Comparison of ENCODE assay signal across 28 cellular contexts in the genomic region with DNA sequence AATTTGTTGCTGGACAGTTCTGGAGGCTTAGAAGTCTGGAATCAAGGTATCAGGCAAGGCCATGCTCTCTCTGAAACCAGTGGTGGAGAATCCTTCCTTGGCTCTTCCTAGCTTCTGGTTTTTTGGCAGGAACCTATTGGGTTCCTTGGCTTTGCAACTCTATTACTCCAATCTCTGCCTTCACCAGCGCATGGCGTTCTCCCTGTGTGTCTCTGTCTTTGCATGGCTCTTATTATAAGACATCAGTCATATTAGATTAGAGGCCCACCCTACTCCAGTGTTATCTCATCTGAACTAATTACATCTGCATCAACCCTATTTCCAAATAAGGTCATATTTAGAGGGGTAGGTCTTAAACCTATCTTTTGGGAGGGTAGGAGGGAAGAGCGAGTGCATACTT.
"Had no signal": no experiment of that assay in that cellular context is flagged by ENCODE, and none has a peak within 500 bp of the region (broad histone marks: within the 10 kb centered on the region; RNA-seq: fewer than 3 reads in every experiment).

No MANE protein-coding gene starts in this region.

- ATAC-seq: natural killer cell; psoas muscle; right cardiac atrium; right lobe of liver; stimulated activated effector memory CD8-positive, alpha-beta T cell treated with anti-CD3 and anti-CD28 coated beads, Interleukin-12 subunit alpha, Interleukin-12 subunit beta, amount 100 ng/mL, for 72 hours; stimulated activated naive B cell treated with anti-CD40 and anti-IgM and Interleukin-4, amounts not matched to agents 10 μg/mL and 1 μg/mL and 100 μg/mL, for 72 hours; upper lobe of right lung had no signal

- DNase-seq: natural killer cell; occipital lobe; ovary; posterior cingulate gyrus; psoas muscle; right cardiac atrium; right lobe of liver; sigmoid colon; small intestine; stimulated activated CD4-positive, alpha-beta T cell treated with anti-CD3 and anti-CD28 coated beads, Interleukin-15, amount 100 ng/mL, for 24 hours; stimulated activated CD4-positive, alpha-beta T cell treated with anti-CD3 and anti-CD28 coated beads, Interleukin-2, amount 100 ng/mL, for 24 hours; stimulated activated CD4-positive, alpha-beta T cell treated with anti-CD3 and anti-CD28 coated beads, Interleukin-2, amount 100 ng/mL, for 48 hours; stimulated activated CD4-positive, alpha-beta T cell treated with anti-CD3 and anti-CD28 coated beads, Interleukin-4, amount 100 ng/mL, for 24 hours; stimulated activated naive B cell treated with anti-CD40 and anti-IgM and Interleukin-4, amounts not matched to agents 10 μg/mL and 1 μg/mL and 100 μg/mL, for 72 hours; stimulated activated naive CD4-positive, alpha-beta T cell treated with Interleukin-2 at 50 U/mL for 16 hours; stomach; thyroid gland; upper lobe of right lung; uterus had no signal

- H3K9me3 ChIP-seq: ovary, psoas muscle, right lobe of liver, sigmoid colon, stomach, thoracic aorta, thyroid gland, tibial nerve, upper lobe of right lung, uterus had no signal

- H3K27ac ChIP-seq: neural progenitor cell, ovary, parathyroid adenoma, psoas muscle, right lobe of liver, sigmoid colon, stomach, thoracic aorta, thyroid gland, tibial nerve, upper lobe of right lung, uterus had no signal

- FAIRE-seq: small intestine had no signal

- H3K4me1 ChIP-seq: neural progenitor cell, parathyroid adenoma, right lobe of liver, thyroid gland, tibial nerve, upper lobe of right lung, uterus had no signal

- H3K9ac ChIP-seq: neural progenitor cell, parathyroid adenoma had no signal

- H3K27me3 Mint-ChIP-seq: progenitor cell of endocrine pancreas; stimulated activated naive B cell treated with anti-CD40 and anti-IgM and Interleukin-4, amounts not matched to agents 10 μg/mL and 1 μg/mL and 100 μg/mL, for 72 hours; stimulated activated naive CD8-positive, alpha-beta T cell treated with anti-CD3 and anti-CD28 coated beads, Interleukin-15, Interleukin-2, amounts not matched to agents 100 ng/mL and 50 ng/mL, for 24 hours had no signal

- H3K36me3 Mint-ChIP-seq: natural killer cell; neural progenitor cell; stimulated activated effector memory CD8-positive, alpha-beta T cell treated with anti-CD3 and anti-CD28 coated beads, Interleukin-12 subunit alpha, Interleukin-12 subunit beta, amount 100 ng/mL, for 72 hours; stimulated activated naive B cell treated with anti-CD40 and anti-IgM and Interleukin-4, amounts not matched to agents 10 μg/mL and 1 μg/mL and 100 μg/mL, for 72 hours had no signal

- H3K9me3 Mint-ChIP-seq: natural killer cell, nephron had no signal

- H2AFZ ChIP-seq: neural progenitor cell, parathyroid adenoma had no signal

- H3K4me3 ChIP-seq: neural progenitor cell, ovary, psoas muscle, right lobe of liver, sigmoid colon, stomach, thoracic aorta, thyroid gland, tibial nerve, upper lobe of right lung, uterus had no signal

- H3K4me2 ChIP-seq: neural progenitor cell had no signal

- H3K36me3 ChIP-seq: neural progenitor cell, ovary, right lobe of liver, sigmoid colon, stomach, thoracic aorta, thyroid gland, tibial nerve, upper lobe of right lung, uterus had no signal

- H3K4me3 Mint-ChIP-seq: natural killer cell; nephron; neural progenitor cell; stimulated activated effector memory CD8-positive, alpha-beta T cell treated with anti-CD3 and anti-CD28 coated beads, Interleukin-12 subunit alpha, Interleukin-12 subunit beta, amount 100 ng/mL, for 72 hours; stimulated activated naive B cell treated with anti-CD40 and anti-IgM and Interleukin-4, amounts not matched to agents 10 μg/mL and 1 μg/mL and 100 μg/mL, for 72 hours; stimulated activated naive CD8-positive, alpha-beta T cell treated with anti-CD3 and anti-CD28 coated beads, Interleukin-15, Interleukin-2, amounts not matched to agents 100 ng/mL and 50 ng/mL, for 24 hours; type B pancreatic cell had no signal

- H3K27me3 ChIP-seq: neural progenitor cell, ovary, right lobe of liver, sigmoid colon, stomach, thyroid gland, tibial nerve, upper lobe of right lung, uterus had no signal

- H3K79me2 ChIP-seq: parathyroid adenoma had no signal

- H3K27ac Mint-ChIP-seq: natural killer cell; neural progenitor cell; progenitor cell of endocrine pancreas; stimulated activated effector memory CD8-positive, alpha-beta T cell treated with anti-CD3 and anti-CD28 coated beads, Interleukin-12 subunit alpha, Interleukin-12 subunit beta, amount 100 ng/mL, for 72 hours; stimulated activated naive B cell treated with anti-CD40 and anti-IgM and Interleukin-4, amounts not matched to agents 10 μg/mL and 1 μg/mL and 100 μg/mL, for 72 hours; stimulated activated naive CD8-positive, alpha-beta T cell treated with anti-CD3 and anti-CD28 coated beads, Interleukin-15, Interleukin-2, amounts not matched to agents 100 ng/mL and 50 ng/mL, for 24 hours; type B pancreatic cell had no signal

- H3K4me1 Mint-ChIP-seq: natural killer cell; neural progenitor cell; stimulated activated effector memory CD8-positive, alpha-beta T cell treated with anti-CD3 and anti-CD28 coated beads, Interleukin-12 subunit alpha, Interleukin-12 subunit beta, amount 100 ng/mL, for 72 hours; stimulated activated naive B cell treated with anti-CD40 and anti-IgM and Interleukin-4, amounts not matched to agents 10 μg/mL and 1 μg/mL and 100 μg/mL, for 72 hours had no signal
